Comparison of ENCODE assay signal across 8 cellular contexts in the genomic region with DNA sequence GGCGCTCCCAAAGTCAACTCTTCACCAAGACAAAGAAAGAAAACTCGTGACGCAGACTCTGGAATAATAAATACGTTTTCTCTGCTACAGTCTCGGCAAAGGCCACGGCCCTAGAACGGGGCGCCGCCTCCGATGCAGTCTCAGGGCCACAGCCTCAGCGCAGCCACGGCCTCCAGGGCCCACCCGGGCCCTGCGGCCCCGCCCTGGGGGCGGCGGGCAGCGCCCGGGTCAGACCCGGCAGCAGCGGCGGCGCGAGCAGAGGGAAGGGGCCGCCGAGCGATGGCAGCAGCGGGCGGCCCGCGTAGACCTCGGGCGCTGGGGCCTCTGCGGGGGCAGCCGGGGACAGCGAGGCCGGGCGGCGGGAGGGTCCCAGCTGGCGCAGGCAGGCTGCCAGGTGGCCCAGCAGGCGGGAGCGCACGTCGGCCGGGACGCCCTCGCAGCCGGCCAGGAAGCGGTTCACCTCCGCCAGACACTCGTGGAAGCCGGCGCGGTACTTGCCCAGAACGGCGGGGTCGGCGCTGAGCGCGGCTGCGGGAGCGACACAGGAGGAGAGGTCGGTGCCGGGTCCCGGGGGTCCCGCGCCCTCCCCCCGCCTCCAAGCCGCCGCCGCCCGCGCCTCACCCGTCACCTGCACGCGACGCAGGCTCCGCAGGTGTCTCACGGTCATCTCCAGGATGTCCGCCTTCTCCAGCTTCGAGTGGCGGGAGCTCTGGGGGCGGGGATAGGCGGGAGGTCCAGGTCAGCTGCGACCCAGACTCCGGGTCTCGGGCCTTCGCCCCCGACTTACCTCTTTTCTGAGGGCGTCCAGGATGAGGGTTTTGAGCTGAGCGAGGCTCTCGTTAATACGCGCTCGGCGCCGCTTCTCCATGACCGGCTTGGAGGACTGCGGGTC. TPM values are rescaled to one million over a fixed set of nuclear protein-coding genes. Genes with fewer than 3 reads are reported as not detected.
DNase-seq lines count a peak whose midpoint lies in the region; ATAC-seq and TF ChIP-seq lines count a peak whose summit lies in the region.

No MANE protein-coding gene starts in this region.

- peak overlapping the region; percentile 73 for H3K4me3 ChIP-seq in AG04449 (ENCODE audit: low read depth, low read length)
- peak overlapping the region; percentile 87 for H3K4me3 ChIP-seq in HAP-1
- H3K4me3 ChIP-seq in iPS-15b (ENCODE audit: low read depth, low read length) = peak overlapping the region; percentile 45
- H3K4me3 ChIP-seq in smooth muscle cell = peak overlapping the region; percentile 70
- H3K4me3 ChIP-seq in OCI-LY7 (ENCODE audit: low read depth, low read length, poor library complexity, severe bottlenecking) = no peak overlapping the region

- H3K9ac ChIP-seq in iPS-15b (ENCODE audit: low read depth, low read length) (no peak overlapping the region), smooth muscle cell (ENCODE audit: low read depth) (peak overlapping the region; percentile 76)

- in situ Hi-C loops in HAP-1 (cut with MboI; ENCODE audit: low sequenced_read_pairs) = no loop called here

- H3K4me1 Mint-ChIP-seq in activated naive CD8-positive, alpha-beta T cell treated with anti-CD3 and anti-CD28 coated beads, Interleukin-2, amount 50 U/mL, for 24 hours = peaks cover 11% of the 10 kb centered on the region

- H3K27me3 ChIP-seq in HAP-1 (ENCODE audit: low read depth) = no peaks in the 10 kb centered on the region
- peaks cover 58% of the 10 kb centered on the region for H3K27me3 ChIP-seq in iPS-15b (ENCODE audit: control insufficient read depth, insufficient read depth, low read length)
- no peaks in the 10 kb centered on the region for H3K27me3 ChIP-seq in smooth muscle cell (ENCODE audit: low read depth)

- H3K36me3 ChIP-seq in HAP-1 (replicated peaks) (peaks cover 17% of the 10 kb centered on the region), iPS-15b (ENCODE audit: control insufficient read depth, insufficient read depth, low read length) (no peaks in the 10 kb centered on the region), smooth muscle cell (ENCODE audit: low read depth) (no peaks in the 10 kb centered on the region), OCI-LY7 (ENCODE audit: insufficient read depth, low read length) (no peaks in the 10 kb centered on the region)

- peak; percentile 6 for TF ChIP-seq CTCF in AG04449 (IDR thresholded peaks at IDR 0.05; ENCODE audit: insufficient read depth, low read length, missing control alignments)
- no peak for TF ChIP-seq CTCF in smooth muscle cell (IDR thresholded peaks at IDR 0.05; ENCODE audit: borderline replicate concordance, insufficient read depth, poor library complexity, severe bottlenecking)
- TF ChIP-seq CTCF in OCI-LY7 (conservative IDR thresholded peaks at IDR 0.05; ENCODE audit: low read length) = no peak

- intact Hi-C loops in OCI-LY7 (cut with micrococcal nuclease; ENCODE audit: unreplicated experiment) = no loop called here

- H3K36me3 Mint-ChIP-seq in activated naive CD8-positive, alpha-beta T cell treated with anti-CD3 and anti-CD28 coated beads, Interleukin-2, amount 50 U/mL, for 24 hours (ENCODE audit: low read depth) = no peaks in the 10 kb centered on the region

- H3F3A ChIP-seq in smooth muscle cell (ENCODE audit: low read depth) = no peaks in the 10 kb centered on the region

- H3K27ac ChIP-seq in smooth muscle cell (ENCODE audit: low read depth) (no peak overlapping the region), OCI-LY7 (ENCODE audit: low read depth, low read length, poor library complexity, severe bottlenecking) (no peak overlapping the region)

- H2AFZ ChIP-seq in smooth muscle cell (ENCODE audit: low read depth) (no peak overlapping the region), OCI-LY7 (ENCODE audit: low read length) (no peak overlapping the region)

- DNase-seq in AG04449 (ENCODE audit: low read depth, low spot score) = no peak
- DNase-seq in HAP-1 (ENCODE audit: low spot score in 2 of 2) = peak; percentile 43 to 58
- no peak for DNase-seq in activated naive CD8-positive, alpha-beta T cell treated with anti-CD3 and anti-CD28 coated beads, Interleukin-2, amount 50 U/mL, for 24 hours
- DNase-seq in smooth muscle cell (lab: John Stamatoyannopoulos, UW; ENCODE audit: unreplicated experiment) = no peak
- no peak for DNase-seq in NK-92 (lab: John Stamatoyannopoulos, UW; ENCODE audit: unreplicated experiment)
- DNase-seq in OCI-LY7 (ENCODE audit: low spot score) = no peak

- H3K4me2 ChIP-seq in smooth muscle cell = peak overlapping the region; percentile 99
- H3K4me2 ChIP-seq in OCI-LY7 (ENCODE audit: low read length) = no peak overlapping the region

- ATAC-seq in activated naive CD8-positive, alpha-beta T cell treated with anti-CD3 and anti-CD28 coated beads, Interleukin-2, amount 50 U/mL, for 24 hours = peak; percentile 9
- ATAC-seq in HG03135 (IDR thresholded peaks at IDR 0.05; ENCODE audit: unreplicated experiment) = no peak

- H3K4me1 ChIP-seq in HAP-1 = peaks cover 8% of the 10 kb centered on the region
- no peaks in the 10 kb centered on the region for H3K4me1 ChIP-seq in iPS-15b (ENCODE audit: control insufficient read depth, insufficient read depth, low read length)
- H3K4me1 ChIP-seq in smooth muscle cell (ENCODE audit: low read depth) = peaks cover 4% of the 10 kb centered on the region
- no peaks in the 10 kb centered on the region for H3K4me1 ChIP-seq in OCI-LY7 (ENCODE audit: insufficient read depth, low read length, poor library complexity, severe bottlenecking)

- no peak overlapping the region for H3K27ac Mint-ChIP-seq in activated naive CD8-positive, alpha-beta T cell treated with anti-CD3 and anti-CD28 coated beads, Interleukin-2, amount 50 U/mL, for 24 hours

- H3K9me2 ChIP-seq in OCI-LY7 (ENCODE audit: insufficient read depth, low read length) = no peaks in the 10 kb centered on the region

- WGBS in smooth muscle cell (ENCODE audit: low lambda C conversion rate) = 2% methylated on average over 48 of the region's 99 CpGs

- no peaks in the 10 kb centered on the region for H3K9me3 Mint-ChIP-seq in activated naive CD8-positive, alpha-beta T cell treated with anti-CD3 and anti-CD28 coated beads, Interleukin-2, amount 50 U/mL, for 24 hours

- POLR2A ChIA-PET in AG04449 (lab: Yijun Ruan, JAX) = interaction anchor here (1.4 kb wide), 1 partner anchor 15 kb away, joined by 9 read pairs; a partner anchor contains a TSS
- POLR2A ChIA-PET in OCI-LY7 (lab: Charles Lee) = no interaction called here

- peaks cover 45% of the 10 kb centered on the region for H3K27me3 Mint-ChIP-seq in activated naive CD8-positive, alpha-beta T cell treated with anti-CD3 and anti-CD28 coated beads, Interleukin-2, amount 50 U/mL, for 24 hours

- H4K20me1 ChIP-seq in smooth muscle cell (ENCODE audit: low read depth) (peaks cover 33% of the 10 kb centered on the region), OCI-LY7 (ENCODE audit: insufficient read depth, low read length) (no peaks in the 10 kb centered on the region)

- H3K79me2 ChIP-seq in smooth muscle cell (ENCODE audit: low read depth) = peaks cover 3% of the 10 kb centered on the region
- no peaks in the 10 kb centered on the region for H3K79me2 ChIP-seq in OCI-LY7 (ENCODE audit: insufficient read depth, low read depth, low read length)

- no peak overlapping the region for H3K4me3 Mint-ChIP-seq in activated naive CD8-positive, alpha-beta T cell treated with anti-CD3 and anti-CD28 coated beads, Interleukin-2, amount 50 U/mL, for 24 hours

- H3K9me3 ChIP-seq in HAP-1 (no peaks in the 10 kb centered on the region), iPS-15b (ENCODE audit: control insufficient read depth, insufficient read depth, low read length) (no peaks in the 10 kb centered on the region), smooth muscle cell (replicated peaks; ENCODE audit: low read depth) (no peaks in the 10 kb centered on the region), OCI-LY7 (ENCODE audit: low read length) (no peaks in the 10 kb centered on the region)

- no TSS peak for BruUV-seq in OCI-LY7 (replicated peaks; lab: Mats Ljungman, UMichigan)

- CTCF ChIA-PET in AG04449 (lab: Yijun Ruan, JAX) (interaction anchor here (9.5 kb wide), 1 partner anchor 16 kb away, joined by 101 read pairs; a partner anchor contains a TSS), OCI-LY7 (lab: Charles Lee; ENCODE audit: unreplicated experiment) (no interaction called here)

RNA-seq across cellular contexts. Expression of a gene that starts 0.7 kb away (rescaled TPM):
- total RNA-seq in smooth muscle cell (33.8 and 57.0 TPM in 2 replicates), OCI-LY7 (2022) (not detected in 2 replicates)
- 72.0 and 82.1 TPM in 2 replicates for polyA plus RNA-seq in smooth muscle cell
- total RNA-seq in OCI-LY7 (2014; rRNA removed; shearing (Covaris generic)) = not detected in 2 replicates

RNA-seq across cellular contexts. Expression of a gene that starts 14.1 kb away (rescaled TPM):
- total RNA-seq in smooth muscle cell = 49.1 and 109 TPM in 2 replicates
- 147 and 148 TPM in 2 replicates for polyA plus RNA-seq in smooth muscle cell
- total RNA-seq in OCI-LY7 (2014; rRNA removed; shearing (Covaris generic)) = 99.9 and 110 TPM in 2 replicates
- 53.4 and 65.4 TPM in 2 replicates for total RNA-seq in OCI-LY7 (2022)

RNA-seq across cellular contexts. Expression of a gene that starts 17.3 kb away (rescaled TPM):
- total RNA-seq in smooth muscle cell (0.22 TPM in 1 of 2 replicates, not detected in the other), OCI-LY7 (2022) (not detected in 2 replicates)
- polyA plus RNA-seq in smooth muscle cell = 2.6 and 3.1 TPM in 2 replicates
- not detected in 2 replicates for total RNA-seq in OCI-LY7 (2014; rRNA removed; shearing (Covaris generic))

RNA-seq across cellular contexts. Expression of a gene that starts 20.8 kb away (rescaled TPM):
- 24.7 and 28.9 TPM in 2 replicates for total RNA-seq in smooth muscle cell
- 17.5 and 31.0 TPM in 2 replicates for polyA plus RNA-seq in smooth muscle cell
- 2.2 and 2.7 TPM in 2 replicates for total RNA-seq in OCI-LY7 (2014; rRNA removed; shearing (Covaris generic))
- total RNA-seq in OCI-LY7 (2022) = 9.1 and 9.8 TPM in 2 replicates

RNA-seq across cellular contexts. Expression of a gene that starts 32.9 kb away (rescaled TPM):
- total RNA-seq in smooth muscle cell (1.9 and 2.6 TPM in 2 replicates), OCI-LY7 (2022) (not detected in 2 replicates)
- polyA plus RNA-seq in smooth muscle cell = 5.2 and 9.6 TPM in 2 replicates
- total RNA-seq in OCI-LY7 (2014; rRNA removed; shearing (Covaris generic)) = 0.05 TPM in 1 of 2 replicates, not detected in the other

Comparison
In these comparisons a context has a peak if more than half of its experiments do, and no peak if none do; other contexts are left out.
1. DNase-seq: peak in HAP-1 (2 of 2); none in AG04449 (single experiment), activated naive CD8-positive, alpha-beta T cell treated with anti-CD3 and anti-CD28 coated beads, Interleukin-2, amount 50 U/mL, for 24 hours (single experiment), smooth muscle cell (single experiment), NK-92 (single experiment) and OCI-LY7 (single experiment).
2. RNA of a gene that starts 0.7 kb away (total RNA-seq): 33.8 to 57.0 TPM in smooth muscle cell; not detected in OCI-LY7; every median in the first group is over 10 times any median in the second.